19 cellular contexts compared by ENCODE assay signal in genomic region chr22:25602924-25603323, GRCh38.
"Had no signal": no experiment of that assay in that cellular context is flagged by ENCODE, and none has a peak within 500 bp of the region (broad histone marks: within the 10 kb centered on the region; RNA-seq: fewer than 3 reads in every experiment).

No MANE protein-coding gene starts in this region.

- H3K4me3 Mint-ChIP-seq: activated naive CD4-positive, alpha-beta T cell treated with anti-CD3 and anti-CD28 coated beads for 36 hours; activated T-cell treated with anti-CD3 and anti-CD28 coated beads, Interleukin-2, amount 50 U/mL, for 4 hours had no signal

- FAIRE-seq: keratinocyte had no signal

- H3K27ac Mint-ChIP-seq: activated naive CD4-positive, alpha-beta T cell treated with anti-CD3 and anti-CD28 coated beads for 36 hours had no signal

- H3K27me3 ChIP-seq: gastrocnemius medialis, tibial nerve, uterus had no signal

- H3K4me1 ChIP-seq: gastrocnemius medialis, lower lobe of right lung, tibial nerve, uterus had no signal

- H3K9me3 ChIP-seq: gastrocnemius medialis, lower lobe of right lung, tibial nerve, uterus had no signal

- H3K36me3 ChIP-seq: gastrocnemius medialis, lower lobe of right lung, tibial nerve, uterus had no signal

- DNase-seq: activated CD4-positive, alpha-beta T cell treated with anti-CD3 and anti-CD28 coated beads, Interleukin-2, amount 50 U/mL, for 48 hours; activated naive CD4-positive, alpha-beta T cell treated with anti-CD3 and anti-CD28 coated beads for 36 hours; activated T-cell treated with anti-CD3 and anti-CD28 coated beads, Interleukin-2, amount 50 U/mL, for 4 hours; aorta; cortex of kidney; erythroblast; gastrocnemius medialis; head of caudate nucleus; lower lobe of right lung; retina; stimulated activated CD4-positive, alpha-beta T cell treated with anti-CD3 and anti-CD28 coated beads, Interleukin-12 subunit alpha, Interleukin-12 subunit beta, amount 100 ng/mL, for 4 hours; stimulated activated CD4-positive, alpha-beta T cell treated with anti-CD3 and anti-CD28 coated beads, Interleukin-1b, Interleukin-23, amount 100 ng/mL, for 48 hours; stimulated activated CD8-positive, alpha-beta memory T cell treated with anti-CD3 and anti-CD28 coated beads, Interleukin-4, amount 100 ng/mL, for 48 hours; stimulated activated naive CD4-positive, alpha-beta T cell treated with Interleukin-2 at 50 U/mL for 16 hours; substantia nigra; T-helper 2 cell; uterus had no signal

- H3K4me3 ChIP-seq: gastrocnemius medialis, lower lobe of right lung, tibial nerve, uterus had no signal

- H3K27ac ChIP-seq: gastrocnemius medialis, lower lobe of right lung, tibial nerve, uterus had no signal

- ATAC-seq: activated T-cell treated with anti-CD3 and anti-CD28 coated beads, Interleukin-2, amount 50 U/mL, for 4 hours; gastrocnemius medialis; lower lobe of right lung had no signal

- H3K9me3 Mint-ChIP-seq: activated naive CD4-positive, alpha-beta T cell treated with anti-CD3 and anti-CD28 coated beads for 36 hours; activated T-cell treated with anti-CD3 and anti-CD28 coated beads, Interleukin-2, amount 50 U/mL, for 4 hours had no signal
